In genomic region chr16:79050063-79050462, GRCh38 we compare ENCODE assay signal across 2 cellular contexts.
TF ChIP-seq lines count a peak whose summit lies in the region.

No MANE protein-coding gene starts in this region.

TF ChIP-seq in HEK293, 187 proteins besides CTCF, POLR2A, EP300 and RAD21:
- TF ChIP-seq ZNF670 (tag by site-specific recombination; IDR thresholded peaks at IDR 0.05; ENCODE audit: low read depth) (no peak), ZNF248 (tag by site-specific recombination; IDR thresholded peaks at IDR 0.05) (no peak), KLF9 (tag by site-specific recombination; IDR thresholded peaks at IDR 0.05; ENCODE audit: low read depth) (no peak), ZNF623 (tag by site-specific recombination; IDR thresholded peaks at IDR 0.05) (no peak)
- TF ChIP-seq, protein P1, sequence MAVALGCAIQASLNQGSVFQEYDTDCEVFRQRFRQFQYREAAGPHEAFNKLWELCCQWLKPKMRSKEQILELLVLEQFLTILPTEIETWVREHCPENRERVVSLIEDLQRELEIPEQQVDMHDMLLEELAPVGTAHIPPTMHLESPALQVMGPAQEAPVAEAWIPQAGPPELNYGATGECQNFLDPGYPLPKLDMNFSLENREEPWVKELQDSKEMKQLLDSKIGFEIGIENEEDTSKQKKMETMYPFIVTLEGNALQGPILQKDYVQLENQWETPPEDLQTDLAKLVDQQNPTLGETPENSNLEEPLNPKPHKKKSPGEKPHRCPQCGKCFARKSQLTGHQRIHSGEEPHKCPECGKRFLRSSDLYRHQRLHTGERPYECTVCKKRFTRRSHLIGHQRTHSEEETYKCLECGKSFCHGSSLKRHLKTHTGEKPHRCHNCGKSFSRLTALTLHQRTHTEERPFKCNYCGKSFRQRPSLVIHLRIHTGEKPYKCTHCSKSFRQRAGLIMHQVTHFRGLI (tag by site-specific recombination; IDR thresholded peaks at IDR 0.05) = peak; percentile 62; the same call in 1 of the 2 replicates
- TF ChIP-seq, protein P2, sequence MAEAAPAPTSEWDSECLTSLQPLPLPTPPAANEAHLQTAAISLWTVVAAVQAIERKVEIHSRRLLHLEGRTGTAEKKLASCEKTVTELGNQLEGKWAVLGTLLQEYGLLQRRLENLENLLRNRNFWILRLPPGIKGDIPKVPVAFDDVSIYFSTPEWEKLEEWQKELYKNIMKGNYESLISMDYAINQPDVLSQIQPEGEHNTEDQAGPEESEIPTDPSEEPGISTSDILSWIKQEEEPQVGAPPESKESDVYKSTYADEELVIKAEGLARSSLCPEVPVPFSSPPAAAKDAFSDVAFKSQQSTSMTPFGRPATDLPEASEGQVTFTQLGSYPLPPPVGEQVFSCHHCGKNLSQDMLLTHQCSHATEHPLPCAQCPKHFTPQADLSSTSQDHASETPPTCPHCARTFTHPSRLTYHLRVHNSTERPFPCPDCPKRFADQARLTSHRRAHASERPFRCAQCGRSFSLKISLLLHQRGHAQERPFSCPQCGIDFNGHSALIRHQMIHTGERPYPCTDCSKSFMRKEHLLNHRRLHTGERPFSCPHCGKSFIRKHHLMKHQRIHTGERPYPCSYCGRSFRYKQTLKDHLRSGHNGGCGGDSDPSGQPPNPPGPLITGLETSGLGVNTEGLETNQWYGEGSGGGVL (tag by site-specific recombination; IDR thresholded peaks at IDR 0.05) = no peak
- TF ChIP-seq, protein P3, sequence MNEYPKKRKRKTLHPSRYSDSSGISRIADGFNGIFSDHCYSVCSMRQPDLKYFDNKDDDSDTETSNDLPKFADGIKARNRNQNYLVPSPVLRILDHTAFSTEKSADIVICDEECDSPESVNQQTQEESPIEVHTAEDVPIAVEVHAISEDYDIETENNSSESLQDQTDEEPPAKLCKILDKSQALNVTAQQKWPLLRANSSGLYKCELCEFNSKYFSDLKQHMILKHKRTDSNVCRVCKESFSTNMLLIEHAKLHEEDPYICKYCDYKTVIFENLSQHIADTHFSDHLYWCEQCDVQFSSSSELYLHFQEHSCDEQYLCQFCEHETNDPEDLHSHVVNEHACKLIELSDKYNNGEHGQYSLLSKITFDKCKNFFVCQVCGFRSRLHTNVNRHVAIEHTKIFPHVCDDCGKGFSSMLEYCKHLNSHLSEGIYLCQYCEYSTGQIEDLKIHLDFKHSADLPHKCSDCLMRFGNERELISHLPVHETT (tag by site-specific recombination; IDR thresholded peaks at IDR 0.05) = no peak

TF ChIP-seq in H1, 55 proteins besides CTCF, POLR2A, EP300 and RAD21:
- TF ChIP-seq EGR1 (IDR thresholded peaks at IDR 0.05; ENCODE audit: borderline replicate concordance, low read depth, low read length) (no peak), TAF1 (IDR thresholded peaks at IDR 0.05; ENCODE audit: low read depth, low read length) (no peak), CREB1 (IDR thresholded peaks at IDR 0.05) (no peak), TBP (IDR thresholded peaks at IDR 0.05; ENCODE audit: low read depth, low read length) (no peak), SP1 (IDR thresholded peaks at IDR 0.05; ENCODE audit: low read depth, low read length) (no peak), SP2 (IDR thresholded peaks at IDR 0.05; ENCODE audit: low read length) (no peak), FOSL1 (IDR thresholded peaks at IDR 0.05; ENCODE audit: insufficient read depth, low read depth, low read length) (no peak), KDM5A (IDR thresholded peaks at IDR 0.05; ENCODE audit: low read length) (no peak), CHD1 (IDR thresholded peaks at IDR 0.05; ENCODE audit: low read depth, low read length) (no peak), SUZ12 (IDR thresholded peaks at IDR 0.05; ENCODE audit: low read length) (no peak), SRF (IDR thresholded peaks at IDR 0.05; ENCODE audit: low read depth, low read length) (no peak), JUN (IDR thresholded peaks at IDR 0.05; ENCODE audit: low read depth, low read length) (no peak), TEAD4 (IDR thresholded peaks at IDR 0.05; ENCODE audit: low read depth, low read length) (no peak), PHF8 (conservative IDR thresholded peaks at IDR 0.05; ENCODE audit: low read depth, low read length) (no peak), KDM1A (IDR thresholded peaks at IDR 0.05; ENCODE audit: borderline replicate concordance, low read length) (no peak)
TF ChIP-seq in H1: peak in this region for 0.
